Comparison of ENCODE assay signal across 22 cellular contexts in the genomic region with DNA sequence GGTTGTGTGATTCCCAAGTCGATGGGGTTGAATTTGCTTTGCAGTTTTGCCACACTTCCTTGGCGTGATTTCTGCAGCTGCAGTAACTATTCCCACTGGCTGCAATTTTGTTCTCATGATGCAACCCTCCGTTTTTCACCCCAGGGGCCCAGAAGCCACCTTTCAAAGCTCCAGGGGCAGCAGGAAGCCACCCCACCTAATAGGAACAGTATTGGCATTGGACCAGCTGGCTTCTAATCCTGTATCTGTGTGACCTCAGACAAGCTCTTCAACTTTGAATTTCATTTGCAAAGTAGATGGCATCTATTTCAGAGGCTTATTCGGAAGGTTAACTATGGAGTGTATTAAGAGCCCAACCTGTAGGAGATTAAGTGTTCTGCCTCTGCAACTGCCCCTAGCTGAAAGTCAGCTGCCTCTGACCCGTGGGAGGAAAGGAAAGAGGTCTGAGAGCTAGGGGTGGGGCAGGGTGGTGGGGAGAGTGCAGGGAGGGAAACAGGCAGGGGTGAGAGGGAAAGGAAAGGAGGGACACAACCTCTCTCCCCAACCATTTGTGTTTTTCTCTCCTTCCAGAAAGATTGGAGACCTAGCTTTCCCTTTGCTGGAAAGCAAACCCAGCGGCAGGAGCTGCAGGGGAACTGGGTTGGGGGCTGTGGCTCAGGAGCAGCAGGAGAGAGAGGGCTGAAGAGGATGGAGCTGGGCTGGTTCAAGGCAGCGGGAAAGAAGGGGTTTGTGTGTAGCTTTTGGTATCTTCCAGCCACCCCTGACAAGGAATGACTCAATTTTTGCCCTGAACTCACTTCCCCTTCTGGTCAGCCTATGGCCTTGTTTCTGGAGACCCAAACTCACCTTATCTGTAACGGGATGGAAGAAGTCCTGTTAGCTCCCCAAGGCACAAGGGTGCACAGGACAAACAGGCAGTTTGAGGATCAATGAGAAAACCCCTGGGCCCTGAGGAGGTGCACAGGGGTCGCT. TPM values are rescaled to one million over a fixed set of nuclear protein-coding genes. Genes with fewer than 3 reads are reported as not detected.
A peak's percentile ranks its signal among the peaks of the same experiment; 100 is the strongest.
DNase-seq lines count a peak whose midpoint lies in the region; ATAC-seq, FAIRE-seq and TF ChIP-seq lines count a peak whose summit lies in the region.
"Had no signal": no experiment of that assay in that cellular context is flagged by ENCODE, and none has a peak within 500 bp of the region (broad histone marks: within the 10 kb centered on the region; RNA-seq: fewer than 3 reads in every experiment).

No MANE protein-coding gene starts in this region.

- peaks cover 4 to 13% of the 10 kb centered on the region in 2 donors for H3K4me1 Mint-ChIP-seq in stimulated activated naive B cell treated with anti-CD40 and anti-IgM and Interleukin-4, amounts not matched to agents 10 μg/mL and 1 μg/mL and 100 μg/mL, for 72 hours
- H3K4me1 Mint-ChIP-seq: CD4-positive, CD25-positive, alpha-beta regulatory T cell; T-cell had no signal

- no peak overlapping the region for H3K27ac ChIP-seq in right cardiac atrium (ENCODE audit: low read length)
- H3K27ac ChIP-seq in VCaP, result peak overlapping the region; percentile 38; the same call in 1 of the 2 replicates
- H3K27ac ChIP-seq: sigmoid colon, stomach, upper lobe of right lung had no signal

- no peaks in the 10 kb centered on the region for H3K9me3 Mint-ChIP-seq in stimulated activated naive B cell treated with anti-CD40 and anti-IgM and Interleukin-4, amounts not matched to agents 10 μg/mL and 1 μg/mL and 100 μg/mL, for 72 hours
- H3K9me3 Mint-ChIP-seq: activated naive CD4-positive, alpha-beta T cell treated with anti-CD3 and anti-CD28 coated beads for 36 hours; T-cell had no signal

- intact Hi-C loops in left cardiac atrium (cut with DNase I), result no loop called here
- intact Hi-C loops in right cardiac atrium (cut with DNase I), result no loop called here

- H3K4me3 Mint-ChIP-seq in stimulated activated naive B cell treated with anti-CD40 and anti-IgM and Interleukin-4, amounts not matched to agents 10 μg/mL and 1 μg/mL and 100 μg/mL, for 72 hours, result no peak overlapping the region
- H3K4me3 Mint-ChIP-seq: activated naive CD4-positive, alpha-beta T cell treated with anti-CD3 and anti-CD28 coated beads for 36 hours; CD4-positive, CD25-positive, alpha-beta regulatory T cell; T-cell had no signal

- H3K4me1 ChIP-seq in right cardiac atrium (ENCODE audit: control insufficient read depth, insufficient read depth, low read length), result peaks cover 8% of the 10 kb centered on the region
- H3K4me1 ChIP-seq: upper lobe of right lung had no signal

- H3K27me3 Mint-ChIP-seq in stimulated activated naive B cell treated with anti-CD40 and anti-IgM and Interleukin-4, amounts not matched to agents 10 μg/mL and 1 μg/mL and 100 μg/mL, for 72 hours, result peaks cover 4 to 7% of the 10 kb centered on the region in 2 donors
- H3K27me3 Mint-ChIP-seq: CD4-positive, CD25-positive, alpha-beta regulatory T cell had no signal

- no peak overlapping the region for H3K27ac Mint-ChIP-seq in stimulated activated naive B cell treated with anti-CD40 and anti-IgM and Interleukin-4, amounts not matched to agents 10 μg/mL and 1 μg/mL and 100 μg/mL, for 72 hours
- H3K27ac Mint-ChIP-seq: activated naive CD4-positive, alpha-beta T cell treated with anti-CD3 and anti-CD28 coated beads for 36 hours; CD4-positive, CD25-positive, alpha-beta regulatory T cell; T-cell had no signal

- H3K27me3 ChIP-seq in right cardiac atrium (ENCODE audit: control insufficient read depth, insufficient read depth), result no peaks in the 10 kb centered on the region
- H3K27me3 ChIP-seq: sigmoid colon, upper lobe of right lung had no signal

- TF ChIP-seq CTCF in VCaP (conservative IDR thresholded peaks at IDR 0.05), result no peak

- 64% methylated on average over 9 of the region's 9 CpGs for WGBS in right cardiac atrium

- H3K36me3 Mint-ChIP-seq in stimulated activated naive B cell treated with anti-CD40 and anti-IgM and Interleukin-4, amounts not matched to agents 10 μg/mL and 1 μg/mL and 100 μg/mL, for 72 hours, result peaks cover 0 to 4% of the 10 kb centered on the region in 2 donors
- H3K36me3 Mint-ChIP-seq: CD4-positive, CD25-positive, alpha-beta regulatory T cell; T-cell had no signal

- no peak overlapping the region for H3K4me3 ChIP-seq in right cardiac atrium (ENCODE audit: low read length)
- H3K4me3 ChIP-seq: sigmoid colon, stomach, upper lobe of right lung had no signal

- no peaks in the 10 kb centered on the region for H3K9me3 ChIP-seq in right cardiac atrium (ENCODE audit: control insufficient read depth, low read length)
- H3K9me3 ChIP-seq: sigmoid colon, stomach, upper lobe of right lung had no signal

- ATAC-seq in left cardiac atrium, result peak; percentile 13 to 25
- ATAC-seq in right cardiac atrium, result no peak
- peak; percentile 43 to 50 for ATAC-seq in stimulated activated naive B cell treated with anti-CD40 and anti-IgM and Interleukin-4, amounts not matched to agents 10 μg/mL and 1 μg/mL and 100 μg/mL, for 72 hours (replicated peaks)
- ATAC-seq: T-cell, upper lobe of right lung had no signal

- DNase-seq in left cardiac atrium (no peak), right cardiac atrium (no peak), NCI-H2107 (lab: John Stamatoyannopoulos, UW) (peak; percentile 63), RCC 7860 (ENCODE audit: low spot score) (no peak), NCI-H510A (lab: John Stamatoyannopoulos, UW) (no peak)
- DNase-seq in stimulated activated naive B cell treated with anti-CD40 and anti-IgM and Interleukin-4, amounts not matched to agents 10 μg/mL and 1 μg/mL and 100 μg/mL, for 72 hours, result no peak
- no peak for DNase-seq in NK-92 treated with Interleukin-12 subunit alpha and Interleukin-12 subunit beta, amount 100 ng/mL, for 24 hours (lab: John Stamatoyannopoulos, UW)
- DNase-seq: activated naive CD4-positive, alpha-beta T cell treated with anti-CD3 and anti-CD28 coated beads for 36 hours; activated T-cell treated with anti-CD3 and anti-CD28 coated beads, Interleukin-2, amount 50 U/mL, for 1 hour; aorta; CD4-positive, CD25-positive, alpha-beta regulatory T cell; effector memory CD4-positive, alpha-beta T cell; KBM-7; NCI-H146; NCI-H526 treated with DMSO at 0.1 percent for 48 hours; sigmoid colon; stimulated activated CD4-positive, alpha-beta T cell treated with anti-CD3 and anti-CD28 coated beads, Interleukin-2, amount 100 ng/mL, for 24 hours; stomach; T-cell; upper lobe of right lung had no signal

- FAIRE-seq in RCC 7860 (lab: Jason Lieb, UNC), result no peak

RNA-seq across cellular contexts. Expression of a gene that starts 12.9 kb away (rescaled TPM):
- 10 to 100 TPM; 22.9 to 31.2 TPM for total RNA-seq in left cardiac atrium
- total RNA-seq in right cardiac atrium, result 10 to 100 TPM; 10.3 to 16.1 (median 12.7) TPM
- polyA plus RNA-seq in right cardiac atrium, result 15.1 TPM
- total RNA-seq: myocyte had no signal

RNA-seq across cellular contexts. Expression of a gene that starts 45.1 kb away (rescaled TPM):
- 10 to 100 TPM; 28.7 to 32.7 TPM for total RNA-seq in left cardiac atrium
- total RNA-seq in right cardiac atrium, result 10 to 100 TPM; 25.9 to 33.0 (median 31.5) TPM
- polyA plus RNA-seq in right cardiac atrium, result 26.3 TPM
- total RNA-seq: activated naive CD4-positive, alpha-beta T cell treated with anti-CD3 and anti-CD28 coated beads for 36 hours; CD4-positive, CD25-positive, alpha-beta regulatory T cell had no signal
- polyA plus RNA-seq: CD4-positive, CD25-positive, alpha-beta regulatory T cell had no signal

Comparison
In these comparisons a context has a peak if more than half of its experiments do, and no peak if none do; other contexts are left out.
1. ATAC-seq: peak in left cardiac atrium (2 of 2) and stimulated activated naive B cell treated with anti-CD40 and anti-IgM and Interleukin-4, amounts not matched to agents 10 μg/mL and 1 μg/mL and 100 μg/mL, for 72 hours (2 of 2); none in right cardiac atrium (0 of 2).